15 cellular contexts compared by ENCODE assay signal in the genomic region with DNA sequence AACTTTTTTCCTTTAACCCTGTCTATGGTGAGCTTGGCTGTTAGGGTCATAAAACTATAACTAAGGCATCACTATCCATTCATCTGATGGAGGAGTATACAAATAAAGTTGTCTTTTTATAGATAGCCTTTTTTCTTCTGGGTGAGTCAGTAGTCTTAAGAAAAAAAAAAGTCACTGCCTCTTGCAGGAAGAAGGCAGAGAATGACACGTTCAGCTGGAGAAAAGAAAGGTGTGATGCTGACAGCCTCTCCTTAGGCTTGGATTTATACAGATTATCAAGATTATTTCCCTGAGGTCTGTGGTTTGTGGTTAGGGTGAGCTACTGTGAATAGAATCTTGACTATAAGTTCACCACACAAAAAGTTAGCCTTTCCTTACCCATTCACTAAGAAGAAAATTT. TPM values are rescaled to one million over a fixed set of nuclear protein-coding genes. Genes with fewer than 3 reads are reported as not detected.
DNase-seq lines count a peak whose midpoint lies in the region; ATAC-seq, FAIRE-seq and TF ChIP-seq lines count a peak whose summit lies in the region.
"Had no signal": no experiment of that assay in that cellular context is flagged by ENCODE, and none has a peak within 500 bp of the region (broad histone marks: within the 10 kb centered on the region; RNA-seq: fewer than 3 reads in every experiment).

No MANE protein-coding gene starts in this region.

- peak overlapping the region; percentile 39 for H3K27ac Mint-ChIP-seq in MCF 10A (ENCODE audit: low read depth, unreplicated experiment)
- H3K27ac Mint-ChIP-seq: T-helper 1 cell treated with Interleukin-12 subunit alpha and Interleukin-12 subunit beta and Interleukin-4 antibody, amounts not matched to agents 30 μg/mL and 1 μg/mL, for 36 hours had no signal

- H3K9me3 Mint-ChIP-seq in MCF 10A (ENCODE audit: unreplicated experiment) = no peaks in the 10 kb centered on the region
- H3K9me3 Mint-ChIP-seq: T-helper 1 cell treated with Interleukin-12 subunit alpha and Interleukin-12 subunit beta and Interleukin-4 antibody, amounts not matched to agents 30 μg/mL and 1 μg/mL, for 36 hours had no signal

- TF ChIP-seq EP300 in upper lobe of left lung (IDR thresholded peaks at IDR 0.05) = no peak

- H3K4me1 Mint-ChIP-seq in MCF 10A (ENCODE audit: insufficient read depth, unreplicated experiment) = peaks cover 11% of the 10 kb centered on the region

- FAIRE-seq in urothelium cell line (lab: Jason Lieb, UNC) = no peak

- H3K27me3 Mint-ChIP-seq in MCF 10A (ENCODE audit: insufficient read depth, unreplicated experiment) = no peaks in the 10 kb centered on the region

- H3K27me3 ChIP-seq in breast epithelium (no peaks in the 10 kb centered on the region), upper lobe of left lung (no peaks in the 10 kb centered on the region)

- POLR2A ChIA-PET in MCF 10A (lab: Yijun Ruan, JAX) (interaction anchor here (1.0 to 1.8 kb wide), 5 partner anchors 11 to 66 kb away, joined by 3 to 8 read pairs (median 5); no protein-coding TSS in a partner anchor), RWPE1 (lab: Yijun Ruan, JAX; ENCODE audit: low non-redundant PET) (no interaction called here)

- BruUV-seq in MCF 10A (replicated peaks; lab: Mats Ljungman, UMichigan) = no TSS peak

- H3K4me1 ChIP-seq in breast epithelium (no peaks in the 10 kb centered on the region), upper lobe of left lung (no peaks in the 10 kb centered on the region)

- intact Hi-C loops in MCF 10A (cut with micrococcal nuclease) = loop anchor here (1.0 kb wide), 1 partner anchor 18 kb away; no protein-coding TSS in a partner anchor
- intact Hi-C loops in breast epithelium (cut with DNase I; ENCODE audit: low total_unique reads) = no loop called here

- no peak overlapping the region for H3K27ac ChIP-seq in breast epithelium
- H3K27ac ChIP-seq in RWPE1 = peak overlapping the region; percentile 44; the same call in 1 of the 2 replicates
- no peak overlapping the region for H3K27ac ChIP-seq in upper lobe of left lung

- no peak for TF ChIP-seq POLR2A in breast epithelium (IDR thresholded peaks at IDR 0.05)
- no peak for TF ChIP-seq POLR2A in upper lobe of left lung (IDR thresholded peaks at IDR 0.05)

- peak; percentile 67 for DNase-seq in MCF 10A (ENCODE audit: unreplicated experiment)
- DNase-seq in breast epithelium (ENCODE audit: low spot score in 2 of 2) = no peak
- DNase-seq in RWPE1 (ENCODE audit: low spot score) = no peak
- peak; percentile 29 for DNase-seq in fibroblast of pulmonary artery (ENCODE audit: low read depth)
- peak; percentile 77 for DNase-seq in urothelium cell line (ENCODE audit: low spot score)
- DNase-seq in upper lobe of left lung = no peak
- DNase-seq in inferior parietal cortex (ENCODE audit: extremely low spot score) = no peak
- DNase-seq: ACHN; activated CD4-positive, alpha-beta T cell treated with anti-CD3 and anti-CD28 coated beads, Interleukin-2, amount 50 U/mL, for 4 hours; activated effector memory CD4-positive, alpha-beta T cell treated with Interleukin-2 at 50 U/mL for 16 hours; DMS153; posterior cingulate gyrus; RPMI8226 had no signal

- 32 to 36% methylated on average over 1 of the region's 1 CpG for WGBS in upper lobe of left lung, 2 donors

- H3K36me3 Mint-ChIP-seq in MCF 10A (ENCODE audit: insufficient read depth, unreplicated experiment) = no peaks in the 10 kb centered on the region

- ATAC-seq in upper lobe of left lung (ENCODE audit: low FRiP score in 2 of 2) (no peak), HG03045 (IDR thresholded peaks at IDR 0.05; ENCODE audit: unreplicated experiment) (no peak)

- H3K9me3 ChIP-seq in breast epithelium = no peaks in the 10 kb centered on the region
- no peaks in the 10 kb centered on the region for H3K9me3 ChIP-seq in upper lobe of left lung

- CTCF ChIA-PET in MCF 10A (lab: Yijun Ruan, JAX) = interaction anchor here (0.6 to 1.3 kb wide), 6 partner anchors 11 to 54 kb away, joined by 3 to 4 read pairs (median 3); no protein-coding TSS in a partner anchor
- CTCF ChIA-PET in RWPE1 (lab: Yijun Ruan, JAX) = interaction anchor here (0.7 to 0.9 kb wide), 3 partner anchors 21 to 115 kb away, joined by 4 to 13 read pairs (median 8); no protein-coding TSS in a partner anchor

- H3K4me3 Mint-ChIP-seq in MCF 10A (ENCODE audit: unreplicated experiment) = no peak overlapping the region
- H3K4me3 Mint-ChIP-seq: T-helper 1 cell treated with Interleukin-12 subunit alpha and Interleukin-12 subunit beta and Interleukin-4 antibody, amounts not matched to agents 30 μg/mL and 1 μg/mL, for 36 hours had no signal

- no peaks in the 10 kb centered on the region for H3K36me3 ChIP-seq in breast epithelium
- no peaks in the 10 kb centered on the region for H3K36me3 ChIP-seq in upper lobe of left lung

- TF ChIP-seq CTCF in MCF 10A (IDR thresholded peaks at IDR 0.05; ENCODE audit: unreplicated experiment) (no peak), breast epithelium (IDR thresholded peaks at IDR 0.05) (no peak), RWPE1 (conservative IDR thresholded peaks at IDR 0.05; ENCODE audit: low read depth) (no peak), fibroblast of pulmonary artery (IDR thresholded peaks at IDR 0.05; ENCODE audit: low read length, missing control alignments) (no peak), upper lobe of left lung (IDR thresholded peaks at IDR 0.05) (no peak)

- H3K4me3 ChIP-seq in breast epithelium (no peak overlapping the region), fibroblast of pulmonary artery (replicated peaks; ENCODE audit: low read depth, low read length) (no peak overlapping the region), upper lobe of left lung (no peak overlapping the region)

RNA-seq across cellular contexts. Expression of gene EPB41L4B, which starts 23.0 kb away (rescaled TPM):
- total RNA-seq in MCF 10A (2022) = 20.2 and 23.7 TPM in 2 replicates
- total RNA-seq in breast epithelium = 10 to 100 TPM; 11.5 to 47.2 (median 16.0) TPM
- 10 to 100 TPM in 3 of 6 donors, 1 to 10 TPM in 3; 8.3 to 28.0 (median 10.9) TPM for total RNA-seq in upper lobe of left lung

Comparison
In these comparisons a context has a peak if more than half of its experiments do, and no peak if none do; other contexts are left out.
1. DNase-seq: peak in MCF 10A (single experiment), fibroblast of pulmonary artery (single experiment) and urothelium cell line (single experiment); none in breast epithelium (0 of 2), RWPE1 (single experiment), upper lobe of left lung (0 of 2) and inferior parietal cortex (single experiment).